Comparison of ENCODE assay signal across 12 cellular contexts in genomic region chr5:14900661-14901461, GRCh38. TPM values are rescaled to one million over a fixed set of nuclear protein-coding genes. Genes with fewer than 3 reads are reported as not detected.
DNase-seq lines count a peak whose midpoint lies in the region; ATAC-seq and TF ChIP-seq lines count a peak whose summit lies in the region.
"Had no signal": no experiment of that assay in that cellular context is flagged by ENCODE, and none has a peak within 500 bp of the region (broad histone marks: within the 10 kb centered on the region; RNA-seq: fewer than 3 reads in every experiment).

No MANE protein-coding gene starts in this region.

- no peaks in the 10 kb centered on the region for H3K9me3 Mint-ChIP-seq in Caco-2 (ENCODE audit: unreplicated experiment)
- no peaks in the 10 kb centered on the region for H3K9me3 Mint-ChIP-seq in activated T-cell treated with anti-CD3 and anti-CD28 coated beads, Interleukin-2, amount 50 U/mL, for 72 hours
- H3K9me3 Mint-ChIP-seq: CD4-positive, CD25-positive, alpha-beta regulatory T cell had no signal

- no TSS peak for BruUV-seq in Caco-2 (replicated peaks; lab: Mats Ljungman, UMichigan)

- peak overlapping the region in 3 of 4 donors; percentile 18 to 54 (median 51) for H3K27ac ChIP-seq in sigmoid colon
- H3K27ac ChIP-seq: neutrophil had no signal

- H3K4me1 Mint-ChIP-seq in Caco-2 (ENCODE audit: low read depth, unreplicated experiment): peaks cover 7% of the 10 kb centered on the region
- no peaks in the 10 kb centered on the region for H3K4me1 Mint-ChIP-seq in activated T-cell treated with anti-CD3 and anti-CD28 coated beads, Interleukin-2, amount 50 U/mL, for 72 hours (ENCODE audit: low read depth)

- POLR2A ChIA-PET in Caco-2 (lab: Charles Lee): no interaction called here

- no peaks in the 10 kb centered on the region for H3K36me3 Mint-ChIP-seq in Caco-2 (ENCODE audit: insufficient read depth, unreplicated experiment)
- H3K36me3 Mint-ChIP-seq in activated T-cell treated with anti-CD3 and anti-CD28 coated beads, Interleukin-2, amount 50 U/mL, for 72 hours (ENCODE audit: insufficient read depth in 2 of 2): no peaks in the 10 kb centered on the region
- H3K36me3 Mint-ChIP-seq: CD4-positive, CD25-positive, alpha-beta regulatory T cell had no signal

- H3K9me3 ChIP-seq in Caco-2 (no peaks in the 10 kb centered on the region), sigmoid colon (no peaks in the 10 kb centered on the region)
- H3K9me3 ChIP-seq: neutrophil had no signal

- no peak for TF ChIP-seq POLR2A in sigmoid colon (IDR thresholded peaks at IDR 0.05)

- H3K27me3 Mint-ChIP-seq in Caco-2 (ENCODE audit: insufficient read depth, unreplicated experiment): no peaks in the 10 kb centered on the region
- H3K27me3 Mint-ChIP-seq in activated T-cell treated with anti-CD3 and anti-CD28 coated beads, Interleukin-2, amount 50 U/mL, for 72 hours (ENCODE audit: low read depth): no peaks in the 10 kb centered on the region

- H3K4me3 ChIP-seq in Caco-2 (ENCODE audit: low read depth, low read length) (no peak overlapping the region), sigmoid colon (no peak overlapping the region)

- peak in 1 of 2 experiments; percentile 6 for DNase-seq in Caco-2
- peak; percentile 39 for DNase-seq in astrocyte of the hippocampus (ENCODE audit: low read depth, low spot score)
- DNase-seq in left cardiac atrium: peak; percentile 82
- DNase-seq in sigmoid colon: no peak
- DNase-seq in SHP77 (lab: John Stamatoyannopoulos, UW): no peak
- DNase-seq in activated T-cell treated with anti-CD3 and anti-CD28 coated beads, Interleukin-2, amount 50 U/mL, for 72 hours: no peak
- DNase-seq in DMS114 treated with DMSO at 0.1 percent for 48 hours (lab: John Stamatoyannopoulos, UW; ENCODE audit: unreplicated experiment): no peak
- no peak for DNase-seq in NCI-H510A treated with DMSO at 0.1 percent for 48 hours (lab: John Stamatoyannopoulos, UW)
- DNase-seq: CD4-positive, CD25-positive, alpha-beta regulatory T cell; cerebellar nuclear complex; Kasumi-1 had no signal

- no peak for TF ChIP-seq EP300 in sigmoid colon (IDR thresholded peaks at IDR 0.05)

- H3K27me3 ChIP-seq in Caco-2 (replicated peaks; ENCODE audit: control insufficient read depth, insufficient read depth, low read length) (no peaks in the 10 kb centered on the region), sigmoid colon (no peaks in the 10 kb centered on the region)

- intact Hi-C loops in Caco-2 (cut with micrococcal nuclease; ENCODE audit: unreplicated experiment) (no loop called here), left cardiac atrium (cut with DNase I) (no loop called here), sigmoid colon (cut with DNase I) (no loop called here)

- H3K4me1 ChIP-seq in Caco-2: peaks cover 8% of the 10 kb centered on the region
- peaks cover 0 to 7% (median 0%) of the 10 kb centered on the region in 4 donors for H3K4me1 ChIP-seq in sigmoid colon

- TF ChIP-seq CTCF in Caco-2 (IDR thresholded peaks at IDR 0.05; ENCODE audit: insufficient read depth in 1 of 2, low read depth in 1 of 2, low read length in 1 of 2, severe bottlenecking in 1 of 2, unreplicated experiment in 1 of 2): no peak
- no peak for TF ChIP-seq CTCF in sigmoid colon (IDR thresholded peaks at IDR 0.05)

- no peak overlapping the region for H3K4me3 Mint-ChIP-seq in Caco-2 (ENCODE audit: unreplicated experiment)
- H3K4me3 Mint-ChIP-seq in activated T-cell treated with anti-CD3 and anti-CD28 coated beads, Interleukin-2, amount 50 U/mL, for 72 hours: no peak overlapping the region
- H3K4me3 Mint-ChIP-seq: CD4-positive, CD25-positive, alpha-beta regulatory T cell had no signal

- CTCF ChIA-PET in Caco-2 (lab: Charles Lee): no interaction called here

- H3K27ac Mint-ChIP-seq in Caco-2 (ENCODE audit: unreplicated experiment): peak overlapping the region; percentile 73
- H3K27ac Mint-ChIP-seq in activated T-cell treated with anti-CD3 and anti-CD28 coated beads, Interleukin-2, amount 50 U/mL, for 72 hours: no peak overlapping the region

- 75 to 77% methylated on average over 9 of the region's 9 CpGs for WGBS in sigmoid colon, 2 donors

- no peaks in the 10 kb centered on the region for H3K36me3 ChIP-seq in Caco-2 (ENCODE audit: control insufficient read depth, insufficient read depth, low read length)
- no peaks in the 10 kb centered on the region for H3K36me3 ChIP-seq in sigmoid colon
- H3K36me3 ChIP-seq: neutrophil had no signal

- peak; percentile 78 to 90 for ATAC-seq in left cardiac atrium
- ATAC-seq in activated T-cell treated with anti-CD3 and anti-CD28 coated beads, Interleukin-2, amount 50 U/mL, for 72 hours (replicated peaks in 1 of 2): no peak

RNA-seq across cellular contexts. Expression of gene ANKH, which starts 29.3 kb away (rescaled TPM):
- total RNA-seq in Caco-2 (2022) (4.7 and 6.3 TPM in 2 replicates), left cardiac atrium (100 to 1,000 TPM; 113 to 138 TPM), sigmoid colon (10 to 100 TPM; 16.4 to 28.2 (median 21.5) TPM)
- 10 to 100 TPM; 18.0 to 49.9 (median 34.4) TPM for polyA plus RNA-seq in sigmoid colon
- 100 to 1,000 TPM in 1 of 2 donors, 10 to 100 TPM in 1; 86.3 to 103 TPM for total RNA-seq in activated T-cell treated with anti-CD3 and anti-CD28 coated beads, Interleukin-2, amount 50 U/mL, for 72 hours

Comparison
In these comparisons a context has a peak if more than half of its experiments do, and no peak if none do; other contexts are left out.
1. DNase-seq: peak in astrocyte of the hippocampus (single experiment) and left cardiac atrium (single experiment); none in sigmoid colon (single experiment), SHP77 (0 of 2), activated T-cell treated with anti-CD3 and anti-CD28 coated beads, Interleukin-2, amount 50 U/mL, for 72 hours (0 of 2), DMS114 treated with DMSO at 0.1 percent for 48 hours (single experiment) and NCI-H510A treated with DMSO at 0.1 percent for 48 hours (single experiment).
2. ATAC-seq: peak in left cardiac atrium (2 of 2); none in activated T-cell treated with anti-CD3 and anti-CD28 coated beads, Interleukin-2, amount 50 U/mL, for 72 hours (0 of 2).